ENCODE assay signal across 22 cellular contexts in genomic region chr17:57636274-57636673, GRCh38.
DNase-seq lines count a peak whose midpoint lies in the region; TF ChIP-seq lines count a peak whose summit lies in the region.
"Had no signal": no experiment of that assay in that cellular context is flagged by ENCODE, and none has a peak within 500 bp of the region (broad histone marks: within the 10 kb centered on the region; RNA-seq: fewer than 3 reads in every experiment).

No MANE protein-coding gene starts in this region.

- H3K36me3 ChIP-seq in H7 (replicated peaks; ENCODE audit: control insufficient read depth, insufficient read depth, low read length): no peaks in the 10 kb centered on the region
- H3K36me3 ChIP-seq: MG63, prostate gland had no signal

- peaks cover 46% of the 10 kb centered on the region for H3K4me1 Mint-ChIP-seq in dendritic cell treated with granulocyte-macrophage colony-stimulating factor and Interleukin-4, amounts not matched to agents 40 ng/mL and 50 ng/mL, for 4 days (ENCODE audit: low read depth)
- peaks cover 16% of the 10 kb centered on the region for H3K4me1 Mint-ChIP-seq in neural crest cell

- H3K4me3 Mint-ChIP-seq in dendritic cell treated with granulocyte-macrophage colony-stimulating factor and Interleukin-4, amounts not matched to agents 40 ng/mL and 50 ng/mL, for 4 days: no peak overlapping the region
- peak overlapping the region; percentile 25 for H3K4me3 Mint-ChIP-seq in neural crest cell
- H3K4me3 Mint-ChIP-seq: activated CD8-positive, alpha-beta T cell treated with anti-CD3 and anti-CD28 coated beads, Interleukin-2, amount 10 ng/mL, durations not matched to agents 7 days and 5 days; activated naive CD8-positive, alpha-beta T cell treated with anti-CD3 and anti-CD28 coated beads, Interleukin-2, amount 10 ng/mL, durations not matched to agents 7 days and 5 days; activated T-cell treated with anti-CD3 and anti-CD28 coated beads, Interleukin-2, amount 50 U/mL, for 72 hours had no signal

- peaks cover 12% of the 10 kb centered on the region for H3K9me3 Mint-ChIP-seq in dendritic cell treated with granulocyte-macrophage colony-stimulating factor and Interleukin-4, amounts not matched to agents 40 ng/mL and 50 ng/mL, for 4 days
- H3K9me3 Mint-ChIP-seq in neural crest cell: no peaks in the 10 kb centered on the region
- H3K9me3 Mint-ChIP-seq: activated T-cell treated with anti-CD3 and anti-CD28 coated beads, Interleukin-2, amount 50 U/mL, for 72 hours had no signal

- no peaks in the 10 kb centered on the region for H3K27me3 Mint-ChIP-seq in dendritic cell treated with granulocyte-macrophage colony-stimulating factor and Interleukin-4, amounts not matched to agents 40 ng/mL and 50 ng/mL, for 4 days
- H3K27me3 Mint-ChIP-seq in neural crest cell (ENCODE audit: low read depth): no peaks in the 10 kb centered on the region
- H3K27me3 Mint-ChIP-seq: activated naive CD8-positive, alpha-beta T cell treated with anti-CD3 and anti-CD28 coated beads, Interleukin-2, amount 10 ng/mL, durations not matched to agents 7 days and 5 days; naive B cell had no signal

- DNase-seq in H7 (peak; percentile 68), NCI-H526 treated with DMSO at 0.1 percent for 48 hours (lab: John Stamatoyannopoulos, UW) (peak; percentile 52), neural crest cell (ENCODE audit: low read depth, low spot score) (no peak), HuH-7.5 (ENCODE audit: low spot score) (no peak)
- no peak for DNase-seq in stimulated activated CD4-positive, alpha-beta T cell treated with anti-CD3 and anti-CD28 coated beads, Interleukin-2, amount 100 ng/mL, for 24 hours
- DNase-seq in effector CD8-positive, alpha-beta T cell (lab: John Stamatoyannopoulos, UW): no peak
- no peak for DNase-seq in stimulated activated naive CD4-positive, alpha-beta T cell treated with Interleukin-2 at 50 U/mL for 16 hours (lab: John Stamatoyannopoulos, UW)
- DNase-seq: activated CD4-positive, CD25-positive, alpha-beta regulatory T cell; activated CD8-positive, alpha-beta T cell treated with anti-CD3 and anti-CD28 coated beads, Interleukin-2, amount 10 ng/mL, durations not matched to agents 7 days and 5 days; activated naive CD8-positive, alpha-beta T cell treated with anti-CD3 and anti-CD28 coated beads, Interleukin-2, amount 10 ng/mL, durations not matched to agents 7 days and 5 days; activated T-cell treated with anti-CD3 and anti-CD28 coated beads, Interleukin-2, amount 50 U/mL, for 72 hours; body of pancreas; GDM1; MG63; naive B cell; NCI-H187; NCI-H446; stimulated activated CD4-positive, alpha-beta T cell treated with anti-CD3 and anti-CD28 coated beads, Interleukin-4, amount 100 ng/mL, for 1 hour; T-helper 2 cell had no signal

- H3K4me3 ChIP-seq in H7 (ENCODE audit: insufficient read depth, low read depth, low read length): no peak overlapping the region
- H3K4me3 ChIP-seq: body of pancreas, lung, MG63, prostate gland had no signal

- no peaks in the 10 kb centered on the region for H3K27me3 ChIP-seq in H7 (ENCODE audit: control insufficient read depth, insufficient read depth, low read length)
- H3K27me3 ChIP-seq: body of pancreas, MG63 had no signal

- intact Hi-C loops in dendritic cell treated with granulocyte-macrophage colony-stimulating factor and Interleukin-4, amounts not matched to agents 40 ng/mL and 50 ng/mL, for 4 days (cut with micrococcal nuclease): no loop called here

- no peaks in the 10 kb centered on the region for H3K36me3 Mint-ChIP-seq in dendritic cell treated with granulocyte-macrophage colony-stimulating factor and Interleukin-4, amounts not matched to agents 40 ng/mL and 50 ng/mL, for 4 days (ENCODE audit: low read depth)
- H3K36me3 Mint-ChIP-seq in neural crest cell (ENCODE audit: low read depth): peaks cover 23% of the 10 kb centered on the region

- TF ChIP-seq CTCF in neural crest cell (conservative IDR thresholded peaks at IDR 0.05): no peak

- H3K27ac Mint-ChIP-seq in dendritic cell treated with granulocyte-macrophage colony-stimulating factor and Interleukin-4, amounts not matched to agents 40 ng/mL and 50 ng/mL, for 4 days: peak overlapping the region; percentile 31
- peak overlapping the region; percentile 61 for H3K27ac Mint-ChIP-seq in neural crest cell (ENCODE audit: unreplicated experiment)
- H3K27ac Mint-ChIP-seq: activated naive CD8-positive, alpha-beta T cell treated with anti-CD3 and anti-CD28 coated beads, Interleukin-2, amount 10 ng/mL, durations not matched to agents 7 days and 5 days; activated T-cell treated with anti-CD3 and anti-CD28 coated beads, Interleukin-2, amount 50 U/mL, for 72 hours had no signal

Comparison
In these comparisons a context has a peak if more than half of its experiments do, and no peak if none do; other contexts are left out.
1. DNase-seq: peak in H7 (single experiment) and NCI-H526 treated with DMSO at 0.1 percent for 48 hours (single experiment); none in neural crest cell (single experiment), stimulated activated CD4-positive, alpha-beta T cell treated with anti-CD3 and anti-CD28 coated beads, Interleukin-2, amount 100 ng/mL, for 24 hours (0 of 2), effector CD8-positive, alpha-beta T cell (single experiment), HuH-7.5 (single experiment) and stimulated activated naive CD4-positive, alpha-beta T cell treated with Interleukin-2 at 50 U/mL for 16 hours (single experiment).